ENCODE assay signal across 21 cellular contexts in genomic region chr6:80769101-80769500, GRCh38.
DNase-seq lines count a peak whose midpoint lies in the region; ATAC-seq and TF ChIP-seq lines count a peak whose summit lies in the region.
"Had no signal": no experiment of that assay in that cellular context is flagged by ENCODE, and none has a peak within 500 bp of the region (broad histone marks: within the 10 kb centered on the region; RNA-seq: fewer than 3 reads in every experiment).

No MANE protein-coding gene starts in this region.

- no peak overlapping the region for H3K4me3 ChIP-seq in BJ (ENCODE audit: low read depth, low read length)
- H3K4me3 ChIP-seq in fibroblast of lung (replicated peaks in 1 of 4; ENCODE audit: control extremely low read depth in 1 of 4, insufficient read depth in 1 of 4, low read depth in 3 of 4, low read length in 4 of 4) = no peak overlapping the region
- H3K4me3 ChIP-seq in osteoblast (ENCODE audit: insufficient read depth, low read length) = no peak overlapping the region
- H3K4me3 ChIP-seq in smooth muscle cell = no peak overlapping the region
- H3K4me3 ChIP-seq: ovary, PC-9, thyroid gland had no signal

- DNase-seq in BJ (ENCODE audit: low read depth) (peak; percentile 66), M059J (ENCODE audit: low read depth) (peak; percentile 73), fibroblast of lung (ENCODE audit: low read depth in 2 of 2) (peak; percentile 62 to 94), osteoblast (ENCODE audit: insufficient read length, low spot score, missing footprints) (no peak), erythroblast (lab: John Stamatoyannopoulos, UW) (no peak), smooth muscle cell (lab: John Stamatoyannopoulos, UW; ENCODE audit: unreplicated experiment) (no peak)
- DNase-seq: activated CD4-positive, alpha-beta T cell treated with anti-CD3 and anti-CD28 coated beads for 1 hour; activated CD8-positive, alpha-beta memory T cell treated with anti-CD3 and anti-CD28 coated beads, Interleukin-2, amount 10 ng/mL, durations not matched to agents 7 days and 5 days; activated naive CD4-positive, alpha-beta T cell; aorta; C1 segment of cervical spinal cord; DMS 273 treated with DMSO at 0.1 percent for 48 hours; NCI-H1436 treated with DMSO at 0.1 percent for 48 hours; NCI-H82; ovary; PC-9; T-helper 9 cell; thyroid gland had no signal

- no peak overlapping the region for H2AFZ ChIP-seq in fibroblast of lung (ENCODE audit: low read length)
- H2AFZ ChIP-seq in osteoblast (ENCODE audit: low read length) = no peak overlapping the region
- no peak overlapping the region for H2AFZ ChIP-seq in smooth muscle cell (ENCODE audit: low read depth)
- H2AFZ ChIP-seq: PC-9 had no signal

- H3K79me2 ChIP-seq in fibroblast of lung (ENCODE audit: control insufficient read depth, insufficient read depth, low read length) (no peaks in the 10 kb centered on the region), osteoblast (ENCODE audit: insufficient read depth, low read length) (no peaks in the 10 kb centered on the region), smooth muscle cell (ENCODE audit: low read depth) (no peaks in the 10 kb centered on the region)

- H3K4me2 ChIP-seq in fibroblast of lung (ENCODE audit: extremely low read depth, insufficient read depth, low read length) = no peak overlapping the region
- H3K4me2 ChIP-seq in osteoblast (ENCODE audit: insufficient read depth, low read length) = peak overlapping the region; percentile 14
- H3K4me2 ChIP-seq in smooth muscle cell = no peak overlapping the region
- H3K4me2 ChIP-seq: PC-9 had no signal

- H3K9ac ChIP-seq in fibroblast of lung (ENCODE audit: insufficient read depth, low read length) (no peak overlapping the region), smooth muscle cell (ENCODE audit: low read depth) (no peak overlapping the region)

- H3K9me3 ChIP-seq in fibroblast of lung (ENCODE audit: control insufficient read depth, insufficient read depth, low read depth, low read length) (no peaks in the 10 kb centered on the region), osteoblast (ENCODE audit: low read depth, low read length) (no peaks in the 10 kb centered on the region), smooth muscle cell (replicated peaks; ENCODE audit: low read depth) (no peaks in the 10 kb centered on the region)
- H3K9me3 ChIP-seq: ovary, thyroid gland had no signal

- CTCF ChIA-PET in BJ (lab: Yijun Ruan, JAX) = interaction anchor here (0.8 kb wide), 1 partner anchor 11 kb away, joined by 4 read pairs; no protein-coding TSS in a partner anchor

- no peaks in the 10 kb centered on the region for H4K20me1 ChIP-seq in fibroblast of lung (ENCODE audit: control insufficient read depth, extremely low read depth, insufficient read depth, low read length)
- H4K20me1 ChIP-seq in osteoblast (ENCODE audit: insufficient read depth, low read length) = no peaks in the 10 kb centered on the region
- no peaks in the 10 kb centered on the region for H4K20me1 ChIP-seq in smooth muscle cell (ENCODE audit: low read depth)

- WGBS in smooth muscle cell (ENCODE audit: low lambda C conversion rate) = 86% methylated on average over 1 of the region's 1 CpG

- H3F3A ChIP-seq in smooth muscle cell (ENCODE audit: low read depth) = no peaks in the 10 kb centered on the region

- ATAC-seq in GM21786 (IDR thresholded peaks at IDR 0.05; ENCODE audit: unreplicated experiment) (no peak), HG02759 (IDR thresholded peaks at IDR 0.05; ENCODE audit: unreplicated experiment) (no peak)
- ATAC-seq: activated CD8-positive, alpha-beta memory T cell treated with anti-CD3 and anti-CD28 coated beads, Interleukin-2, amount 10 ng/mL, durations not matched to agents 7 days and 5 days; stimulated activated effector memory CD8-positive, alpha-beta T cell treated with anti-CD3 and anti-CD28 coated beads, Interleukin-12 subunit alpha, Interleukin-12 subunit beta, amount 100 ng/mL, for 72 hours had no signal

- H3K4me1 ChIP-seq in fibroblast of lung (ENCODE audit: control insufficient read depth, extremely low read depth, insufficient read depth, low read length) (no peaks in the 10 kb centered on the region), osteoblast (ENCODE audit: insufficient read depth, low read length) (peaks cover 25% of the 10 kb centered on the region), smooth muscle cell (ENCODE audit: low read depth) (no peaks in the 10 kb centered on the region)
- H3K4me1 ChIP-seq: thyroid gland had no signal

- H3K27me3 ChIP-seq in BJ (ENCODE audit: control insufficient read depth, insufficient read depth, low read length) = no peaks in the 10 kb centered on the region
- H3K27me3 ChIP-seq in fibroblast of lung (ENCODE audit: control insufficient read depth, insufficient read depth, low read length) = no peaks in the 10 kb centered on the region
- H3K27me3 ChIP-seq in osteoblast (ENCODE audit: insufficient read depth, low read length) = no peaks in the 10 kb centered on the region
- H3K27me3 ChIP-seq in smooth muscle cell (ENCODE audit: low read depth) = no peaks in the 10 kb centered on the region
- H3K27me3 ChIP-seq: ovary, thyroid gland had no signal

- H3K27ac ChIP-seq in fibroblast of lung (ENCODE audit: insufficient read depth, low read length) = no peak overlapping the region
- H3K27ac ChIP-seq in osteoblast (ENCODE audit: low read depth, low read length) = no peak overlapping the region
- H3K27ac ChIP-seq in smooth muscle cell (ENCODE audit: low read depth) = no peak overlapping the region
- H3K27ac ChIP-seq: ovary, PC-9, thyroid gland had no signal

- TF ChIP-seq POLR2A in erythroblast (IDR thresholded peaks at IDR 0.05; ENCODE audit: low read length) = no peak

- TF ChIP-seq CTCF in BJ (IDR thresholded peaks at IDR 0.05; ENCODE audit: insufficient read depth, low read depth, low read length) (no peak), fibroblast of lung (conservative IDR thresholded peaks at IDR 0.05 in 1 of 2, IDR thresholded peaks at IDR 0.05 in 1 of 2; ENCODE audit: low read depth in 1 of 2, low read length in 2 of 2) (no peak), osteoblast (IDR thresholded peaks at IDR 0.05; ENCODE audit: extremely low read depth, low read depth, low read length) (no peak), smooth muscle cell (IDR thresholded peaks at IDR 0.05; ENCODE audit: borderline replicate concordance, insufficient read depth, poor library complexity, severe bottlenecking) (no peak)

- H3K36me3 ChIP-seq in BJ (ENCODE audit: control insufficient read depth, insufficient read depth, low read length) (no peaks in the 10 kb centered on the region), fibroblast of lung (ENCODE audit: control insufficient read depth, insufficient read depth, low read length) (no peaks in the 10 kb centered on the region), osteoblast (ENCODE audit: insufficient read depth, low read length) (no peaks in the 10 kb centered on the region), smooth muscle cell (ENCODE audit: low read depth) (no peaks in the 10 kb centered on the region)
- H3K36me3 ChIP-seq: ovary, thyroid gland had no signal

- POLR2A ChIA-PET in BJ (lab: Charles Lee) = no interaction called here

Comparison
In these comparisons a context has a peak if more than half of its experiments do, and no peak if none do; other contexts are left out.
1. DNase-seq: peak in BJ (single experiment), M059J (single experiment) and fibroblast of lung (2 of 2); none in osteoblast (single experiment), erythroblast (0 of 2) and smooth muscle cell (single experiment).